In the genomic region with DNA sequence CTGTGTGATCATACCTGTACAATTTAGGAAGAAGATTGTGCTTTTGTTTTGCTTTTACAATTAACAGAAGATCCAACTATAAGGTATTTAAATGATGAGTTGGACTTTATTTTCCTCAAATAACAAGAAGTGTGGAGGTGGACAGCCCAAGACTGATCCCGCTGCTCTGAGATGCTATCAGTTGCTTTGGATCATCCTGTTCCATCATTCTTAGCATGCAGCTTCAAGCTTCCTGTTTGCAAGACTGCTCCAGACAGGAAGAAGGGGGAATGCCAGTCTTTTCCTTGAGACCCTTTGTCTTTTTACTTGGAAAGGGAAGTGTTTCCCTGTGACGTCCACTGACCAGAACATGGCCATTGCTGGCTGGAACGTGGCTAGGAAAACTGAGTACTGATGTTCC, we compare ENCODE assay signal across 16 cellular contexts.
DNase-seq lines count a peak whose midpoint lies in the region; ATAC-seq and TF ChIP-seq lines count a peak whose summit lies in the region.
"Had no signal": no experiment of that assay in that cellular context is flagged by ENCODE, and none has a peak within 500 bp of the region (broad histone marks: within the 10 kb centered on the region; RNA-seq: fewer than 3 reads in every experiment).

No MANE protein-coding gene starts in this region.

- peak in 3 of 4 donors; percentile 41 to 81 (median 74) for TF ChIP-seq EP300 in upper lobe of left lung (IDR thresholded peaks at IDR 0.05)

- H3K27ac ChIP-seq in upper lobe of left lung (peak overlapping the region; percentile 2 to 67 (median 37)), smooth muscle cell (ENCODE audit: low read depth) (no peak overlapping the region)
- H3K27ac ChIP-seq: A549, C4-2B had no signal

- H3F3A ChIP-seq in smooth muscle cell (ENCODE audit: low read depth): no peaks in the 10 kb centered on the region

- H3K36me3 ChIP-seq in upper lobe of left lung (no peaks in the 10 kb centered on the region), smooth muscle cell (ENCODE audit: low read depth) (no peaks in the 10 kb centered on the region)
- H3K36me3 ChIP-seq: BE2C had no signal

- H3K27me3 ChIP-seq in upper lobe of left lung (no peaks in the 10 kb centered on the region), smooth muscle cell (ENCODE audit: low read depth) (no peaks in the 10 kb centered on the region)
- H3K27me3 ChIP-seq: BE2C had no signal

- TF ChIP-seq CTCF in mesothelial cell of epicardium (IDR thresholded peaks at IDR 0.05; ENCODE audit: unreplicated experiment) (no peak), upper lobe of left lung (IDR thresholded peaks at IDR 0.05) (no peak), lower leg skin (IDR thresholded peaks at IDR 0.05) (no peak), natural killer cell (IDR thresholded peaks at IDR 0.05) (no peak), smooth muscle cell (IDR thresholded peaks at IDR 0.05; ENCODE audit: borderline replicate concordance, insufficient read depth, poor library complexity, severe bottlenecking) (no peak)

- intact Hi-C loops in lower leg skin (cut with DNase I; ENCODE audit: low total_unique reads): no loop called here
- intact Hi-C loops in natural killer cell (cut with micrococcal nuclease): no loop called here

- H3K4me1 ChIP-seq in upper lobe of left lung: peaks cover 0 to 10% (median 8%) of the 10 kb centered on the region in 4 donors
- no peaks in the 10 kb centered on the region for H3K4me1 ChIP-seq in smooth muscle cell (ENCODE audit: low read depth)

- H3K9ac ChIP-seq in smooth muscle cell (ENCODE audit: low read depth): no peak overlapping the region

- WGBS in upper lobe of left lung, 2 donors: 56 to 60% methylated on average over 3 of the region's 3 CpGs
- 46 to 59% methylated on average over 3 of the region's 3 CpGs for WGBS in lower leg skin, 2 donors
- WGBS in smooth muscle cell (ENCODE audit: low lambda C conversion rate): 80% methylated on average over 3 of the region's 3 CpGs

- no peaks in the 10 kb centered on the region for H4K20me1 ChIP-seq in smooth muscle cell (ENCODE audit: low read depth)

- peaks cover 8% of the 10 kb centered on the region for H3K9me3 Mint-ChIP-seq in mesothelial cell of epicardium
- H3K9me3 Mint-ChIP-seq in natural killer cell: no peaks in the 10 kb centered on the region

- H3K4me3 ChIP-seq in upper lobe of left lung: no peak overlapping the region
- H3K4me3 ChIP-seq in lower leg skin (ENCODE audit: low read depth, poor library complexity, severe bottlenecking): no peak overlapping the region
- no peak overlapping the region for H3K4me3 ChIP-seq in smooth muscle cell
- H3K4me3 ChIP-seq: A549 had no signal

- peak overlapping the region; percentile 89 for H3K27ac Mint-ChIP-seq in mesothelial cell of epicardium
- H3K27ac Mint-ChIP-seq in natural killer cell: no peak overlapping the region
- H3K27ac Mint-ChIP-seq: CD4-positive, alpha-beta memory T cell; H9 had no signal

- H3K4me3 Mint-ChIP-seq in mesothelial cell of epicardium: no peak overlapping the region
- no peak overlapping the region for H3K4me3 Mint-ChIP-seq in natural killer cell
- H3K4me3 Mint-ChIP-seq: CD4-positive, alpha-beta memory T cell; H9 had no signal

- peaks cover 8% of the 10 kb centered on the region for H3K4me1 Mint-ChIP-seq in mesothelial cell of epicardium
- no peaks in the 10 kb centered on the region for H3K4me1 Mint-ChIP-seq in natural killer cell
- H3K4me1 Mint-ChIP-seq: CD4-positive, alpha-beta memory T cell; H9 had no signal

- H2AFZ ChIP-seq in smooth muscle cell (ENCODE audit: low read depth): no peak overlapping the region

- ATAC-seq in upper lobe of left lung (ENCODE audit: low FRiP score in 2 of 2) (no peak), natural killer cell (no peak)
- ATAC-seq: A549 had no signal

- H3K4me2 ChIP-seq in smooth muscle cell: no peak overlapping the region

- H3K36me3 Mint-ChIP-seq in mesothelial cell of epicardium: no peaks in the 10 kb centered on the region
- no peaks in the 10 kb centered on the region for H3K36me3 Mint-ChIP-seq in natural killer cell
- H3K36me3 Mint-ChIP-seq: CD4-positive, alpha-beta memory T cell had no signal

- no peaks in the 10 kb centered on the region for H3K79me2 ChIP-seq in smooth muscle cell (ENCODE audit: low read depth)

- no peaks in the 10 kb centered on the region for H3K27me3 Mint-ChIP-seq in mesothelial cell of epicardium (ENCODE audit: low read depth)
- peaks cover 0 to 2% of the 10 kb centered on the region in 2 donors for H3K27me3 Mint-ChIP-seq in natural killer cell (ENCODE audit: low read depth in 2 of 2)

- peak; percentile 11 for DNase-seq in NCI-H69 (lab: John Stamatoyannopoulos, UW)
- peak; percentile 42 for DNase-seq in dermis blood vessel endothelial cell
- DNase-seq in mesothelial cell of epicardium (ENCODE audit: low spot score in 2 of 2, unreplicated experiment in 2 of 2): no peak
- DNase-seq in upper lobe of left lung: no peak
- no peak for DNase-seq in lower leg skin (ENCODE audit: low spot score in 2 of 2)
- DNase-seq in natural killer cell: no peak
- DNase-seq in smooth muscle cell (lab: John Stamatoyannopoulos, UW; ENCODE audit: unreplicated experiment): no peak
- DNase-seq: BE2C; CD4-positive, alpha-beta memory T cell; DMS153; DMS79 treated with DMSO at 0.1 percent for 48 hours; EL; GOT3; H9 had no signal

- no peaks in the 10 kb centered on the region for H3K9me3 ChIP-seq in upper lobe of left lung
- no peaks in the 10 kb centered on the region for H3K9me3 ChIP-seq in smooth muscle cell (replicated peaks; ENCODE audit: low read depth)
- H3K9me3 ChIP-seq: A549, BE2C had no signal

- TF ChIP-seq POLR2A in upper lobe of left lung (IDR thresholded peaks at IDR 0.05): no peak
- no peak for TF ChIP-seq POLR2A in lower leg skin (IDR thresholded peaks at IDR 0.05)

Comparison
In these comparisons a context has a peak if more than half of its experiments do, and no peak if none do; other contexts are left out.
1. DNase-seq: peak in NCI-H69 (single experiment) and dermis blood vessel endothelial cell (single experiment); none in mesothelial cell of epicardium (0 of 2), upper lobe of left lung (0 of 2), lower leg skin (0 of 2), natural killer cell (single experiment) and smooth muscle cell (single experiment).